In genomic region chr10:132483394-132483793, GRCh38 we compare ENCODE assay signal across 2 cellular contexts.
TF ChIP-seq lines count a peak whose summit lies in the region.

No MANE protein-coding gene starts in this region.

TF ChIP-seq in HepG2, 621 proteins besides CTCF, POLR2A, EP300 and RAD21:
- no peak for TF ChIP-seq SOX13 (IDR thresholded peaks at IDR 0.05)
- TF ChIP-seq SOX13 (CRISPR knock-in tag; conservative IDR thresholded peaks at IDR 0.05 in 1 of 2, IDR thresholded peaks at IDR 0.05 in 1 of 2), result no peak
- peak; percentile 84 for TF ChIP-seq RFX5 (IDR thresholded peaks at IDR 0.05; ENCODE audit: low read depth, low read length)
- no peak for TF ChIP-seq ZBTB33 (CRISPR knock-in tag; IDR thresholded peaks at IDR 0.05)
- TF ChIP-seq E2F2 (CRISPR knock-in tag; IDR thresholded peaks at IDR 0.05; ENCODE audit: borderline replicate concordance), result no peak
- no peak for TF ChIP-seq TCF7L2 (IDR thresholded peaks at IDR 0.05; ENCODE audit: low read depth, low read length)

TF ChIP-seq in GM12878, 131 proteins besides CTCF, POLR2A, EP300 and RAD21:
- TF ChIP-seq RFX5 (IDR thresholded peaks at IDR 0.05; ENCODE audit: low read depth, low read length) (peak; percentile 73; the same call in 1 of the 2 replicates), POLR2AphosphoS2 (IDR thresholded peaks at IDR 0.05; ENCODE audit: low read depth, low read length) (no peak)
